Comparison of ENCODE assay signal across 1 cellular context in the genomic region with DNA sequence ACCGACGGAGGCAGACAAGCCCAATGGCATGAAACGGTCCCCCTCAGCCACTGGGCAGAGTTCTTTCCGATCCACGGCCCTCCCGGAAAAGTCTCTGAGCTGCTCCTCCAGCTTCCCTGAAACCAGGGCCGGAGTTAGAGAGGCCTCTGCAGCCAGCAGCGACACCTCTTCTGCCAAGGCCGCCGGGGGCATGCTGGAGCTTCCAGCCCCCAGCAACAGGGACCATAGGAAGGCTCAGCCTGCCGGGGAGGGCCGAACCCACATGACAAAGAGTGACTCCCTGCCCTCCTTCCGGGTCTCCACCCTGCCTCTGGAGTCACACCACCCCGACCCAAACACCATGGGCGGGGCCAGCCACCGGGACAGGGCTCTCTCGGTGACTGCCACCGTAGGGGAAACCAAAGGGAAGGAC.
TF ChIP-seq lines count a peak whose summit lies in the region.

No MANE protein-coding gene starts in this region.

TF ChIP-seq in SK-N-SH treated with all-trans-retinoic acid at 6 μM for 48 hours, 23 proteins besides CTCF, POLR2A, EP300 and RAD21 (continued from another document):
- TF ChIP-seq, protein P1, sequence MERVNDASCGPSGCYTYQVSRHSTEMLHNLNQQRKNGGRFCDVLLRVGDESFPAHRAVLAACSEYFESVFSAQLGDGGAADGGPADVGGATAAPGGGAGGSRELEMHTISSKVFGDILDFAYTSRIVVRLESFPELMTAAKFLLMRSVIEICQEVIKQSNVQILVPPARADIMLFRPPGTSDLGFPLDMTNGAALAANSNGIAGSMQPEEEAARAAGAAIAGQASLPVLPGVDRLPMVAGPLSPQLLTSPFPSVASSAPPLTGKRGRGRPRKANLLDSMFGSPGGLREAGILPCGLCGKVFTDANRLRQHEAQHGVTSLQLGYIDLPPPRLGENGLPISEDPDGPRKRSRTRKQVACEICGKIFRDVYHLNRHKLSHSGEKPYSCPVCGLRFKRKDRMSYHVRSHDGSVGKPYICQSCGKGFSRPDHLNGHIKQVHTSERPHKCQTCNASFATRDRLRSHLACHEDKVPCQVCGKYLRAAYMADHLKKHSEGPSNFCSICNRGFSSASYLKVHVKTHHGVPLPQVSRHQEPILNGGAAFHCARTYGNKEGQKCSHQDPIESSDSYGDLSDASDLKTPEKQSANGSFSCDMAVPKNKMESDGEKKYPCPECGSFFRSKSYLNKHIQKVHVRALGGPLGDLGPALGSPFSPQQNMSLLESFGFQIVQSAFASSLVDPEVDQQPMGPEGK (CRISPR knock-in tag; IDR thresholded peaks at IDR 0.05; ENCODE audit: borderline replicate concordance) = no peak
- TF ChIP-seq TOX (CRISPR knock-in tag; IDR thresholded peaks at IDR 0.05; ENCODE audit: borderline replicate concordance) (no peak), ZNF8 (CRISPR knock-in tag; IDR thresholded peaks at IDR 0.05) (no peak), ZC3H10 (CRISPR knock-in tag; IDR thresholded peaks at IDR 0.05) (no peak), ESRRG (CRISPR knock-in tag; IDR thresholded peaks at IDR 0.05) (no peak), RARB (CRISPR knock-in tag; IDR thresholded peaks at IDR 0.05) (no peak), GLIS3 (CRISPR knock-in tag; IDR thresholded peaks at IDR 0.05) (no peak), ZNF70 (CRISPR knock-in tag; IDR thresholded peaks at IDR 0.05) (no peak), ZFP3 (CRISPR knock-in tag; IDR thresholded peaks at IDR 0.05) (no peak), OSR1 (CRISPR knock-in tag; IDR thresholded peaks at IDR 0.05) (no peak)
- TF ChIP-seq, protein P2, sequence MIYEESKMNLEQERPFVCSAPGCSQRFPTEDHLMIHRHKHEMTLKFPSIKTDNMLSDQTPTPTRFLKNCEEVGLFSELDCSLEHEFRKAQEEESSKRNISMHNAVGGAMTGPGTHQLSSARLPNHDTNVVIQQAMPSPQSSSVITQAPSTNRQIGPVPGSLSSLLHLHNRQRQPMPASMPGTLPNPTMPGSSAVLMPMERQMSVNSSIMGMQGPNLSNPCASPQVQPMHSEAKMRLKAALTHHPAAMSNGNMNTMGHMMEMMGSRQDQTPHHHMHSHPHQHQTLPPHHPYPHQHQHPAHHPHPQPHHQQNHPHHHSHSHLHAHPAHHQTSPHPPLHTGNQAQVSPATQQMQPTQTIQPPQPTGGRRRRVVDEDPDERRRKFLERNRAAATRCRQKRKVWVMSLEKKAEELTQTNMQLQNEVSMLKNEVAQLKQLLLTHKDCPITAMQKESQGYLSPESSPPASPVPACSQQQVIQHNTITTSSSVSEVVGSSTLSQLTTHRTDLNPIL (CRISPR knock-in tag; IDR thresholded peaks at IDR 0.05; ENCODE audit: low read depth) = no peak
- TF ChIP-seq, protein P3, sequence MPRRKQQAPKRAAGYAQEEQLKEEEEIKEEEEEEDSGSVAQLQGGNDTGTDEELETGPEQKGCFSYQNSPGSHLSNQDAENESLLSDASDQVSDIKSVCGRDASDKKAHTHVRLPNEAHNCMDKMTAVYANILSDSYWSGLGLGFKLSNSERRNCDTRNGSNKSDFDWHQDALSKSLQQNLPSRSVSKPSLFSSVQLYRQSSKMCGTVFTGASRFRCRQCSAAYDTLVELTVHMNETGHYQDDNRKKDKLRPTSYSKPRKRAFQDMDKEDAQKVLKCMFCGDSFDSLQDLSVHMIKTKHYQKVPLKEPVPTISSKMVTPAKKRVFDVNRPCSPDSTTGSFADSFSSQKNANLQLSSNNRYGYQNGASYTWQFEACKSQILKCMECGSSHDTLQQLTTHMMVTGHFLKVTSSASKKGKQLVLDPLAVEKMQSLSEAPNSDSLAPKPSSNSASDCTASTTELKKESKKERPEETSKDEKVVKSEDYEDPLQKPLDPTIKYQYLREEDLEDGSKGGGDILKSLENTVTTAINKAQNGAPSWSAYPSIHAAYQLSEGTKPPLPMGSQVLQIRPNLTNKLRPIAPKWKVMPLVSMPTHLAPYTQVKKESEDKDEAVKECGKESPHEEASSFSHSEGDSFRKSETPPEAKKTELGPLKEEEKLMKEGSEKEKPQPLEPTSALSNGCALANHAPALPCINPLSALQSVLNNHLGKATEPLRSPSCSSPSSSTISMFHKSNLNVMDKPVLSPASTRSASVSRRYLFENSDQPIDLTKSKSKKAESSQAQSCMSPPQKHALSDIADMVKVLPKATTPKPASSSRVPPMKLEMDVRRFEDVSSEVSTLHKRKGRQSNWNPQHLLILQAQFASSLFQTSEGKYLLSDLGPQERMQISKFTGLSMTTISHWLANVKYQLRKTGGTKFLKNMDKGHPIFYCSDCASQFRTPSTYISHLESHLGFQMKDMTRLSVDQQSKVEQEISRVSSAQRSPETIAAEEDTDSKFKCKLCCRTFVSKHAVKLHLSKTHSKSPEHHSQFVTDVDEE (CRISPR knock-in tag; IDR thresholded peaks at IDR 0.05) = no peak
